In genomic region chr10:95467162-95467599, GRCh38 we compare ENCODE assay signal across 10 cellular contexts.
DNase-seq lines count a peak whose midpoint lies in the region; ATAC-seq, FAIRE-seq and TF ChIP-seq lines count a peak whose summit lies in the region.
"Had no signal": no experiment of that assay in that cellular context is flagged by ENCODE, and none has a peak within 500 bp of the region (broad histone marks: within the 10 kb centered on the region; RNA-seq: fewer than 3 reads in every experiment).

No MANE protein-coding gene starts in this region.

- no peak overlapping the region for H3K4me3 ChIP-seq in GM12864 (ENCODE audit: low read depth, low read length)
- no peak overlapping the region; the same call in 1 of the 2 replicates for H3K4me3 ChIP-seq in SJCRH30
- H3K4me3 ChIP-seq in fibroblast of pulmonary artery (replicated peaks; ENCODE audit: low read depth, low read length), result no peak overlapping the region
- no peak overlapping the region for H3K4me3 ChIP-seq in pancreas
- H3K4me3 ChIP-seq: skin epidermis had no signal

- FAIRE-seq in pancreas (lab: Jason Lieb, UNC), result no peak

- DNase-seq in GM12864 (ENCODE audit: low read depth) (no peak), SJCRH30 (peak; percentile 90 to 93), fibroblast of pulmonary artery (ENCODE audit: low read depth) (peak; percentile 56), pancreas (peak; percentile 39 to 58 (median 52)), activated gamma-delta T cell (lab: John Stamatoyannopoulos, UW) (no peak), middle frontal gyrus (ENCODE audit: extremely low spot score, low spot score) (no peak), CD1c-positive myeloid dendritic cell (ENCODE audit: extremely low spot score) (no peak)
- DNase-seq in stimulated activated naive B cell treated with anti-CD40 and anti-IgM and Interleukin-4, amounts not matched to agents 10 μg/mL and 1 μg/mL and 100 μg/mL, for 72 hours, result no peak

- H3K27me3 ChIP-seq in SJCRH30 (no peaks in the 10 kb centered on the region), pancreas (no peaks in the 10 kb centered on the region)

- H3K9me3 ChIP-seq in SJCRH30 (replicated peaks) (no peaks in the 10 kb centered on the region), pancreas (no peaks in the 10 kb centered on the region)

- H3K4me3 Mint-ChIP-seq in stimulated activated naive B cell treated with anti-CD40 and anti-IgM and Interleukin-4, amounts not matched to agents 10 μg/mL and 1 μg/mL and 100 μg/mL, for 72 hours, result no peak overlapping the region
- H3K4me3 Mint-ChIP-seq: dendritic cell treated with granulocyte-macrophage colony-stimulating factor and Interleukin-4, amounts not matched to agents 40 ng/mL and 50 ng/mL, for 4 days had no signal

- peaks cover 17 to 47% of the 10 kb centered on the region in 2 donors for H3K27me3 Mint-ChIP-seq in stimulated activated naive B cell treated with anti-CD40 and anti-IgM and Interleukin-4, amounts not matched to agents 10 μg/mL and 1 μg/mL and 100 μg/mL, for 72 hours

- peak overlapping the region; percentile 74 for H3K27ac ChIP-seq in SJCRH30
- no peak overlapping the region for H3K27ac ChIP-seq in pancreas

- no peaks in the 10 kb centered on the region for H3K4me1 Mint-ChIP-seq in stimulated activated naive B cell treated with anti-CD40 and anti-IgM and Interleukin-4, amounts not matched to agents 10 μg/mL and 1 μg/mL and 100 μg/mL, for 72 hours

- H3K9me3 Mint-ChIP-seq in stimulated activated naive B cell treated with anti-CD40 and anti-IgM and Interleukin-4, amounts not matched to agents 10 μg/mL and 1 μg/mL and 100 μg/mL, for 72 hours, result no peaks in the 10 kb centered on the region
- H3K9me3 Mint-ChIP-seq: dendritic cell treated with granulocyte-macrophage colony-stimulating factor and Interleukin-4, amounts not matched to agents 40 ng/mL and 50 ng/mL, for 4 days had no signal

- H3K36me3 ChIP-seq in SJCRH30, result no peaks in the 10 kb centered on the region
- no peaks in the 10 kb centered on the region for H3K36me3 ChIP-seq in pancreas

- H3K36me3 Mint-ChIP-seq in stimulated activated naive B cell treated with anti-CD40 and anti-IgM and Interleukin-4, amounts not matched to agents 10 μg/mL and 1 μg/mL and 100 μg/mL, for 72 hours, result no peaks in the 10 kb centered on the region

- 37 to 46% methylated on average over 5 of the region's 5 CpGs for WGBS in pancreas, 2 donors

- H3K4me1 ChIP-seq in SJCRH30 (peaks cover 11% of the 10 kb centered on the region), pancreas (peaks cover 5 to 33% (median 27%) of the 10 kb centered on the region in 3 donors)

- peak; percentile 70 to 95 (median 86) for ATAC-seq in pancreas
- ATAC-seq in stimulated activated naive B cell treated with anti-CD40 and anti-IgM and Interleukin-4, amounts not matched to agents 10 μg/mL and 1 μg/mL and 100 μg/mL, for 72 hours (replicated peaks), result no peak

- H3K27ac Mint-ChIP-seq in stimulated activated naive B cell treated with anti-CD40 and anti-IgM and Interleukin-4, amounts not matched to agents 10 μg/mL and 1 μg/mL and 100 μg/mL, for 72 hours, result no peak overlapping the region
- H3K27ac Mint-ChIP-seq: dendritic cell treated with granulocyte-macrophage colony-stimulating factor and Interleukin-4, amounts not matched to agents 40 ng/mL and 50 ng/mL, for 4 days had no signal

- intact Hi-C loops in pancreas (cut with DNase I), result no loop called here

- peak; percentile 11 for TF ChIP-seq CTCF in GM12864 (IDR thresholded peaks at IDR 0.05; ENCODE audit: low read depth, low read length, missing control alignments)
- TF ChIP-seq CTCF in fibroblast of pulmonary artery (IDR thresholded peaks at IDR 0.05; ENCODE audit: low read length, missing control alignments), result no peak
- TF ChIP-seq CTCF in pancreas (IDR thresholded peaks at IDR 0.05), result no peak

Comparison
In these comparisons a context has a peak if more than half of its experiments do, and no peak if none do; other contexts are left out.
1. DNase-seq: peak in SJCRH30 (2 of 2), fibroblast of pulmonary artery (single experiment) and pancreas (6 of 6); none in GM12864 (single experiment), stimulated activated naive B cell treated with anti-CD40 and anti-IgM and Interleukin-4, amounts not matched to agents 10 μg/mL and 1 μg/mL and 100 μg/mL, for 72 hours (single experiment), activated gamma-delta T cell (single experiment), middle frontal gyrus (single experiment) and CD1c-positive myeloid dendritic cell (single experiment).
2. ATAC-seq: peak in pancreas (4 of 4); none in stimulated activated naive B cell treated with anti-CD40 and anti-IgM and Interleukin-4, amounts not matched to agents 10 μg/mL and 1 μg/mL and 100 μg/mL, for 72 hours (0 of 2).